Comparison of ENCODE assay signal across 30 cellular contexts in genomic region chr5:150190503-150190973, GRCh38. TPM values are rescaled to one million over a fixed set of nuclear protein-coding genes. Genes with fewer than 3 reads are reported as not detected.
DNase-seq lines count a peak whose midpoint lies in the region; ATAC-seq, FAIRE-seq and TF ChIP-seq lines count a peak whose summit lies in the region.
"Had no signal": no experiment of that assay in that cellular context is flagged by ENCODE, and none has a peak within 500 bp of the region (broad histone marks: within the 10 kb centered on the region; RNA-seq: fewer than 3 reads in every experiment).

No MANE protein-coding gene starts in this region.

- H3K27ac ChIP-seq in HUES6 (ENCODE audit: low read depth, low read length) (no peak overlapping the region), H1 (ENCODE audit: low read depth, low read length) (no peak overlapping the region), smooth muscle cell (ENCODE audit: low read depth) (no peak overlapping the region), brain microvascular endothelial cell (no peak overlapping the region)
- H3K27ac ChIP-seq: ascending aorta, spleen, thyroid gland, VCaP had no signal

- TF ChIP-seq RAD21 in H1 (IDR thresholded peaks at IDR 0.05 in 1 of 2, conservative IDR thresholded peaks at IDR 0.05 in 1 of 2; ENCODE audit: low read depth in 2 of 2, low read length in 2 of 2) = no peak

- H2AK5ac ChIP-seq in H1 (ENCODE audit: low read depth, low read length) = no peak overlapping the region

- no peaks in the 10 kb centered on the region for H3K36me3 ChIP-seq in HUES6 (ENCODE audit: control insufficient read depth, insufficient read depth, low read length)
- H3K36me3 ChIP-seq in H1 (ENCODE audit: control insufficient read depth in 2 of 4, insufficient read depth in 4 of 4, low read length in 3 of 4) = no peaks in the 10 kb centered on the region
- no peaks in the 10 kb centered on the region for H3K36me3 ChIP-seq in smooth muscle cell (ENCODE audit: low read depth)
- H3K36me3 ChIP-seq in brain microvascular endothelial cell (replicated peaks) = no peaks in the 10 kb centered on the region
- H3K36me3 ChIP-seq: ascending aorta, spleen, thyroid gland had no signal

- H2BK15ac ChIP-seq in H1 (ENCODE audit: low read length) = no peak overlapping the region

- TF ChIP-seq EP300 in H1 (IDR thresholded peaks at IDR 0.05; ENCODE audit: borderline replicate concordance in 1 of 2, low read depth in 2 of 2, low read length in 2 of 2) = no peak

- H2BK120ac ChIP-seq in H1 (replicated peaks; ENCODE audit: low read depth, low read length) = no peak overlapping the region

- no peaks in the 10 kb centered on the region for H3K79me1 ChIP-seq in H1 (ENCODE audit: low read depth, low read length)

- H4K8ac ChIP-seq in H1 (ENCODE audit: extremely low read depth, insufficient read depth, low read length) = no peak overlapping the region

- H3K4me1 ChIP-seq in HUES6 (ENCODE audit: control insufficient read depth, insufficient read depth, low read length) = peaks cover 28% of the 10 kb centered on the region
- H3K4me1 ChIP-seq in H1 (replicated peaks in 1 of 4; ENCODE audit: control insufficient read depth in 3 of 4, insufficient read depth in 4 of 4, low read length in 3 of 4) = peaks cover 4 to 22% (median 8%) of the 10 kb centered on the region in 4 experiments
- H3K4me1 ChIP-seq in smooth muscle cell (ENCODE audit: low read depth) = peaks cover 7% of the 10 kb centered on the region

- no peak overlapping the region for H3K14ac ChIP-seq in H1 (ENCODE audit: insufficient read length)

- H3K18ac ChIP-seq in H1 (ENCODE audit: extremely low read depth, low read length) = no peak overlapping the region

- H2BK20ac ChIP-seq in H1 (ENCODE audit: low read length) = no peak overlapping the region

- TF ChIP-seq CTCF in H1 (IDR thresholded peaks at IDR 0.05; ENCODE audit: control extremely low read depth in 1 of 3, insufficient read depth in 1 of 3, low read depth in 1 of 3, low read length in 3 of 3) (no peak), smooth muscle cell (IDR thresholded peaks at IDR 0.05; ENCODE audit: borderline replicate concordance, insufficient read depth, poor library complexity, severe bottlenecking) (no peak), brain microvascular endothelial cell (IDR thresholded peaks at IDR 0.05; ENCODE audit: low read depth, low read length, missing control alignments) (no peak)

- H3K56ac ChIP-seq in H1 (replicated peaks; ENCODE audit: insufficient read length, low read depth, low read length) = no peak overlapping the region

- ATAC-seq in GM21825 (IDR thresholded peaks at IDR 0.05; ENCODE audit: unreplicated experiment) = no peak
- ATAC-seq: Right ventricle myocardium inferior had no signal

- H3K79me2 ChIP-seq in H1 (ENCODE audit: control insufficient read depth in 1 of 2, insufficient read depth in 2 of 2, low read length in 2 of 2) = no peaks in the 10 kb centered on the region
- no peaks in the 10 kb centered on the region for H3K79me2 ChIP-seq in smooth muscle cell (ENCODE audit: low read depth)

- DNase-seq in H1 (ENCODE audit: low read depth in 1 of 2, low spot score in 2 of 2) (peak in 1 of 2 experiments; percentile 61), islet precursor cell (peak; percentile 71), smooth muscle cell (lab: John Stamatoyannopoulos, UW; ENCODE audit: unreplicated experiment) (no peak), brain microvascular endothelial cell (no peak), NCI-H82 (lab: John Stamatoyannopoulos, UW) (no peak)
- DNase-seq: activated CD4-positive, alpha-beta T cell treated with anti-CD3 and anti-CD28 coated beads, Interleukin-2, amount 10 ng/mL, durations not matched to agents 7 days and 5 days; HCEC 1CT; head of caudate nucleus; kidney; mammary epithelial cell; NCI-H1092 treated with DMSO at 0.1 percent for 48 hours; NCI-H2029 treated with DMSO at 0.1 percent for 48 hours; NCI-H226; NCI-H774; spleen; stimulated activated CD4-positive, alpha-beta T cell treated with anti-CD3 and anti-CD28 coated beads, Interleukin-4, amount 100 ng/mL, for 4 hours; stimulated activated naive CD4-positive, alpha-beta T cell treated with Interleukin-2 at 50 U/mL for 16 hours; thyroid gland had no signal

- in situ Hi-C loops in brain microvascular endothelial cell (cut with HindIII; ENCODE audit: low pct_ligation_motif_present, low sequenced_read_pairs) = no loop called here

- H3F3A ChIP-seq in smooth muscle cell (ENCODE audit: low read depth) = no peaks in the 10 kb centered on the region

- H3K9ac ChIP-seq in HUES6 (ENCODE audit: low read length) = no peak overlapping the region
- H3K9ac ChIP-seq in H1 (replicated peaks in 1 of 4; ENCODE audit: extremely low read depth in 1 of 4, low read depth in 3 of 4, low read length in 3 of 4) = no peak overlapping the region
- no peak overlapping the region for H3K9ac ChIP-seq in smooth muscle cell (ENCODE audit: low read depth)

- H3K4ac ChIP-seq in H1 (replicated peaks; ENCODE audit: insufficient read length, low read depth, low read length) = no peak overlapping the region

- CTCF ChIA-PET in H1 (lab: Charles Lee; ENCODE audit: partially characterized antibody) = interaction anchor here (0.7 to 23.7 kb wide), 12 partner anchors 9 to 141 kb away, joined by 3 to 302 read pairs (median 4); no protein-coding TSS in a partner anchor

- POLR2A ChIA-PET in H1 (lab: Charles Lee; ENCODE audit: partially characterized antibody) = no interaction called here

- no peak overlapping the region for H2BK5ac ChIP-seq in H1 (ENCODE audit: low read depth, low read length)

- H3K4me2 ChIP-seq in H1 (ENCODE audit: insufficient read depth in 1 of 2, low read depth in 2 of 2, low read length in 2 of 2) (peak overlapping the region; percentile 78 to 87), smooth muscle cell (peak overlapping the region; percentile 80)

- no peak for TF ChIP-seq POLR2A in H1 (IDR thresholded peaks at IDR 0.05; ENCODE audit: control extremely low read depth in 1 of 2, low read depth in 2 of 2, low read length in 2 of 2)

- no peak overlapping the region for H4K5ac ChIP-seq in H1 (ENCODE audit: insufficient read length, low read depth, low read length)

- H2AFZ ChIP-seq in H1 (ENCODE audit: low read length) = no peak overlapping the region
- H2AFZ ChIP-seq in smooth muscle cell (ENCODE audit: low read depth) = no peak overlapping the region

- H3K9me3 ChIP-seq in HUES6 (ENCODE audit: control insufficient read depth, insufficient read depth, low read depth, low read length) = no peaks in the 10 kb centered on the region
- H3K9me3 ChIP-seq in H1 (ENCODE audit: insufficient read depth in 2 of 2, low read depth in 1 of 2, low read length in 1 of 2) = no peaks in the 10 kb centered on the region
- H3K9me3 ChIP-seq in smooth muscle cell (replicated peaks; ENCODE audit: low read depth) = no peaks in the 10 kb centered on the region
- H3K9me3 ChIP-seq: ascending aorta, spleen, thyroid gland had no signal

- no peak overlapping the region for H3K23ac ChIP-seq in H1 (ENCODE audit: insufficient read length)

- H4K20me1 ChIP-seq in H1 (replicated peaks in 1 of 2; ENCODE audit: control insufficient read depth in 1 of 2, insufficient read depth in 2 of 2, low read length in 2 of 2) (peaks cover 1 to 3% of the 10 kb centered on the region in 2 experiments), smooth muscle cell (ENCODE audit: low read depth) (no peaks in the 10 kb centered on the region)

- no peak for FAIRE-seq in H1 (lab: Jason Lieb, UNC)
- FAIRE-seq: GM12891, kidney had no signal

- H3K4me3 ChIP-seq in HUES6 (ENCODE audit: low read depth, low read length) (peak overlapping the region; percentile 59), H1 (ENCODE audit: extremely low read depth in 1 of 4, insufficient read depth in 2 of 4, low read depth in 3 of 4, low read length in 4 of 4) (peak overlapping the region; percentile 31 to 61 (median 37); a peak in 7 of 8 replicates), smooth muscle cell (no peak overlapping the region), brain microvascular endothelial cell (ENCODE audit: low read depth, low read length) (no peak overlapping the region)
- H3K4me3 ChIP-seq: spleen, thyroid gland had no signal

- 19% methylated on average over 16 of the region's 16 CpGs; no CpG with 5 or more reads in 1 of the 2 experiments for WGBS in H1 (ENCODE audit: extremely low coverage in 1 of 2, insufficient coverage in 1 of 2, insufficient read length in 1 of 2, insufficient replicate concordance in 2 of 2, low coverage in 1 of 2, low lambda C conversion rate in 2 of 2, missing lambda C conversion rate in 1 of 2), 2 experiments
- WGBS in smooth muscle cell (ENCODE audit: low lambda C conversion rate) = 28% methylated on average over 16 of the region's 16 CpGs

- H4K91ac ChIP-seq in H1 (replicated peaks; ENCODE audit: insufficient read length, low read length) = no peak overlapping the region

- H3K27me3 ChIP-seq in HUES6 (ENCODE audit: control insufficient read depth, insufficient read depth, low read length) (peaks cover 78% of the 10 kb centered on the region), H1 (replicated peaks in 1 of 4; ENCODE audit: control insufficient read depth in 3 of 4, extremely low read depth in 1 of 4, insufficient read depth in 3 of 4, low read length in 3 of 4) (peaks cover 29 to 65% (median 59%) of the 10 kb centered on the region in 4 experiments), smooth muscle cell (ENCODE audit: low read depth) (peaks cover 44% of the 10 kb centered on the region), brain microvascular endothelial cell (replicated peaks) (peaks cover 33% of the 10 kb centered on the region)
- H3K27me3 ChIP-seq: ascending aorta had no signal

- H3K23me2 ChIP-seq in H1 (ENCODE audit: low read depth, low read length) = peaks cover 6% of the 10 kb centered on the region; the same call in 1 of the 2 replicates

- no peak overlapping the region for H2BK12ac ChIP-seq in H1 (ENCODE audit: low read depth, low read length)

RNA-seq across cellular contexts. Expression of gene SLC6A7, which starts 0.7 kb away (rescaled TPM):
- 0.07 TPM in 1 of 2 replicates, not detected in the other for total RNA-seq in H1 (2021; fragmentation: NEBNext Ultra II Directional; extraction: Animal tissue kit (Norgen Biotek cat#: 25700))
- 0.02 and 0.12 TPM in 2 replicates for polyA plus RNA-seq in H1 (2011; rRNA removed)
- 0.04 TPM for polyA plus RNA-seq in H1 (2011; cell fraction: cytosol; rRNA removed)
- 0.58 TPM for polyA plus RNA-seq in H1 (2011; cell fraction: nucleus; rRNA removed)
- 0.09 to 0.13 TPM (median 0.11 TPM) in 3 of 4 replicates, not detected in the other for polyA plus RNA-seq in H1 (2012, experiment 1 of 2)
- not detected for polyA plus RNA-seq in H1 (2012, experiment 2 of 2)
- 0.06 TPM for polyA plus RNA-seq in H1 (2013, experiment 1 of 2)
- polyA plus RNA-seq in H1 (2013, experiment 2 of 2) = 0.06 TPM
- polyA minus RNA-seq in H1 (2011; rRNA and poly(A)+ RNA removed) = 0.41 TPM in 1 of 2 replicates, not detected in the other
- polyA minus RNA-seq in H1 (2011; cell fraction: cytosol; rRNA and poly(A)+ RNA removed) = not detected
- not detected for polyA minus RNA-seq in H1 (2011; cell fraction: nucleus; rRNA and poly(A)+ RNA removed)
- total RNA-seq in smooth muscle cell = not detected in 2 replicates
- 0.10 TPM in 1 of 2 replicates, not detected in the other for polyA plus RNA-seq in smooth muscle cell
- total RNA-seq: activated CD4-positive, alpha-beta T cell treated with anti-CD3 and anti-CD28 coated beads, Interleukin-2, amount 10 ng/mL, durations not matched to agents 7 days and 5 days; ascending aorta; epithelial cell of proximal tubule; kidney; mammary epithelial cell; myocyte; OCI-LY7; osteoblast; Right ventricle myocardium inferior; spleen; thyroid gland had no signal
- polyA plus RNA-seq: CD14-positive monocyte, IgD-negative memory B cell, mammary epithelial cell had no signal

RNA-seq across cellular contexts. Expression of gene CDX1, which starts 24.0 kb away (rescaled TPM):
- not detected in 2 replicates for total RNA-seq in H1 (2021; fragmentation: NEBNext Ultra II Directional; extraction: Animal tissue kit (Norgen Biotek cat#: 25700))
- polyA plus RNA-seq in H1 (2011; rRNA removed) = 0.06 TPM in 1 of 2 replicates, not detected in the other
- not detected for polyA plus RNA-seq in H1 (2011; cell fraction: cytosol; rRNA removed)
- not detected for polyA plus RNA-seq in H1 (2011; cell fraction: nucleus; rRNA removed)
- polyA plus RNA-seq in H1 (2012, experiment 1 of 2) = not detected in 4 replicates
- polyA plus RNA-seq in H1 (2012, experiment 2 of 2) = 0.13 TPM
- polyA plus RNA-seq in H1 (2013, experiment 1 of 2) = 0.06 TPM
- polyA plus RNA-seq in H1 (2013, experiment 2 of 2) = 0.04 TPM
- polyA minus RNA-seq in H1 (2011; rRNA and poly(A)+ RNA removed) = not detected in 2 replicates
- polyA minus RNA-seq in H1 (2011; cell fraction: cytosol; rRNA and poly(A)+ RNA removed) = not detected
- not detected for polyA minus RNA-seq in H1 (2011; cell fraction: nucleus; rRNA and poly(A)+ RNA removed)
- 1.4 and 3.9 TPM in 2 replicates for total RNA-seq in smooth muscle cell
- 5.0 and 8.5 TPM in 2 replicates for polyA plus RNA-seq in smooth muscle cell
- total RNA-seq: activated CD4-positive, alpha-beta T cell treated with anti-CD3 and anti-CD28 coated beads, Interleukin-2, amount 10 ng/mL, durations not matched to agents 7 days and 5 days; ascending aorta; epithelial cell of proximal tubule; kidney; mammary epithelial cell; myocyte; OCI-LY7; Right ventricle myocardium inferior; thyroid gland had no signal
- polyA plus RNA-seq: CD14-positive monocyte, IgD-negative memory B cell, mammary epithelial cell had no signal

RNA-seq across cellular contexts. Expression of gene PDGFRB, which starts 34.9 kb away (rescaled TPM):
- 13.7 and 15.9 TPM in 2 replicates for total RNA-seq in H1 (2021; fragmentation: NEBNext Ultra II Directional; extraction: Animal tissue kit (Norgen Biotek cat#: 25700))
- 4.2 and 5.9 TPM in 2 replicates for polyA plus RNA-seq in H1 (2011; rRNA removed)
- polyA plus RNA-seq in H1 (2011; cell fraction: cytosol; rRNA removed) = 3.6 TPM
- polyA plus RNA-seq in H1 (2011; cell fraction: nucleus; rRNA removed) = 12.1 TPM
- polyA plus RNA-seq in H1 (2012, experiment 1 of 2) = 4.0 to 5.6 TPM (median 5.0 TPM) in 4 replicates
- 3.9 TPM for polyA plus RNA-seq in H1 (2012, experiment 2 of 2)
- polyA plus RNA-seq in H1 (2013, experiment 1 of 2) = 14.2 TPM
- polyA plus RNA-seq in H1 (2013, experiment 2 of 2) = 15.0 TPM
- polyA minus RNA-seq in H1 (2011; rRNA and poly(A)+ RNA removed) = 15.1 and 15.7 TPM in 2 replicates
- polyA minus RNA-seq in H1 (2011; cell fraction: cytosol; rRNA and poly(A)+ RNA removed) = 6.9 TPM
- 21.7 TPM for polyA minus RNA-seq in H1 (2011; cell fraction: nucleus; rRNA and poly(A)+ RNA removed)
- 362 and 370 TPM in 2 replicates for total RNA-seq in smooth muscle cell
- polyA plus RNA-seq in smooth muscle cell = 390 and 522 TPM in 2 replicates

Comparison
In these comparisons a context has a peak if more than half of its experiments do, and no peak if none do; other contexts are left out.
1. H3K4me3 ChIP-seq: peak in HUES6 (single experiment) and H1 (4 of 4); none in smooth muscle cell (single experiment) and brain microvascular endothelial cell (single experiment).
2. RNA of gene PDGFRB, which starts 34.9 kb away (total RNA-seq): 362 to 370 TPM in smooth muscle cell; 13.7 to 15.9 TPM in H1; every median in the first group is over 10 times any median in the second.